Comparison of ENCODE assay signal across 1 cellular context in the genomic region with DNA sequence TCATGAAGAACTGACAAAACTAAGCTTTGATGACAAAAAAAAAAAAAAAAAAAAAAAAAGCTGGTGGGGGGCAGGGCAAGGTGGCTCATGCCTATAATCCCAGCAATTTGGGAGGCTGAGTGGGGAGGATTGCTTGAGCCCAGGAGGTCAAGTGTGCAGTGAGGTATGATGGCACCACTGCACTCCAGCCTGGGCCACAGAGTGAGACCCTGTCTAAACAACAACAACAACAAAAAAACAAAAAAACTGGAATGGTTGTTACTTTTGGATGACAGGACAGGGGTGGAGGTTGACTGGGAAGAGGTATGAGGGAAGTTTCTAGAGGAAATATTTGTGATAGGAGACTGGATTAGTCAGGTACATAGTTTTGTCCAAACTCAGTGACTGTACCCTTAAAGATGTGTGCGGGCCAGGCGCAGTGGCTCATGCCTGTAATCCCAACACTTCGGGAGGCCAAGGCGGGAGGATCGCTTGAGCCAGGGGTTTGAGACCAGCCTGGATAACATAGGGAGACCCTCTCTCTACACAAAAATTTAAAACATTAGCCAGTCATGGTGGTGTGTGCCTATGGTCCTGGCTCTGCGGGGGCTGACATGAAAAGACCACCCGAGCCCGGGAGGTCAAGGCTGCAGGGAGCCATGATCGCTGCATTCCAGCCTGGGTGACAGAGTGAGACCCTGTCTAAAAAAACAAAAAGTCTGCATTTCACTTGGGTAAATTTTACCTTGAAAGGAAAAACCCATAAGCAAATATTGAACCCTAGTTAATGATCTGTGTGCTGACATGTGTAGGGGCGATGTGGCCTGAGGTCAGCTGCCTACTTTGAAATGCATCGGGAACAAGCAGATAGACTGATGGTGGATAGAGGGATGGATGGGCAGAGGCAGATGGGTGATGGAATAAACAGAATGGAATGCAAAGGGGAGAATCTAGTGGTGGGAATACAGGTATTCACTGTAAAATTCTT.
TF ChIP-seq lines count a peak whose summit lies in the region.

No MANE protein-coding gene starts in this region.

TF ChIP-seq in HepG2, 621 proteins besides CTCF, POLR2A, EP300 and RAD21 (continued from another document):
- TF ChIP-seq KIAA2018 (CRISPR knock-in tag; IDR thresholded peaks at IDR 0.05; ENCODE audit: borderline replicate concordance) (no peak), ZNF761 (CRISPR knock-in tag; conservative IDR thresholded peaks at IDR 0.05) (peak; percentile 81; the same call in 1 of the 2 replicates), ZFAT (CRISPR knock-in tag; conservative IDR thresholded peaks at IDR 0.05) (no peak), HMGA1 (CRISPR knock-in tag; conservative IDR thresholded peaks at IDR 0.05) (no peak), ZBTB43 (CRISPR knock-in tag; conservative IDR thresholded peaks at IDR 0.05) (no peak), U2AF1 (optimal IDR thresholded peaks at IDR 0.05; ENCODE audit: low read depth, low read length) (no peak), ZC3H4 (CRISPR knock-in tag; IDR thresholded peaks at IDR 0.05; ENCODE audit: borderline replicate concordance) (no peak), ZNF224 (CRISPR knock-in tag; IDR thresholded peaks at IDR 0.05) (no peak), ZNF235 (CRISPR knock-in tag; IDR thresholded peaks at IDR 0.05; ENCODE audit: borderline replicate concordance) (no peak), ZFP90 (CRISPR knock-in tag; IDR thresholded peaks at IDR 0.05; ENCODE audit: borderline replicate concordance) (no peak), ZNF253 (CRISPR knock-in tag; IDR thresholded peaks at IDR 0.05; ENCODE audit: borderline replicate concordance) (no peak), ATF5 (CRISPR knock-in tag; IDR thresholded peaks at IDR 0.05; ENCODE audit: low read depth) (no peak), SAP130 (CRISPR knock-in tag; IDR thresholded peaks at IDR 0.05; ENCODE audit: low read depth) (peak; percentile 94), SUZ12 (IDR thresholded peaks at IDR 0.05; ENCODE audit: low read depth, low read length) (no peak), ZNF503 (CRISPR knock-in tag; IDR thresholded peaks at IDR 0.05) (peak; percentile 70; the same call in 1 of the 2 replicates), ZNF83 (CRISPR knock-in tag; IDR thresholded peaks at IDR 0.05; ENCODE audit: borderline replicate concordance) (no peak), FOXP4 (CRISPR knock-in tag; IDR thresholded peaks at IDR 0.05) (peak; percentile 87), ZNF501 (CRISPR knock-in tag; IDR thresholded peaks at IDR 0.05) (peak; percentile 74), FLYWCH1 (CRISPR knock-in tag; IDR thresholded peaks at IDR 0.05) (no peak), FOXJ3 (CRISPR knock-in tag; IDR thresholded peaks at IDR 0.05; ENCODE audit: borderline replicate concordance) (peak; percentile 61; the same call in 1 of the 2 replicates)
- TF ChIP-seq, protein P1, sequence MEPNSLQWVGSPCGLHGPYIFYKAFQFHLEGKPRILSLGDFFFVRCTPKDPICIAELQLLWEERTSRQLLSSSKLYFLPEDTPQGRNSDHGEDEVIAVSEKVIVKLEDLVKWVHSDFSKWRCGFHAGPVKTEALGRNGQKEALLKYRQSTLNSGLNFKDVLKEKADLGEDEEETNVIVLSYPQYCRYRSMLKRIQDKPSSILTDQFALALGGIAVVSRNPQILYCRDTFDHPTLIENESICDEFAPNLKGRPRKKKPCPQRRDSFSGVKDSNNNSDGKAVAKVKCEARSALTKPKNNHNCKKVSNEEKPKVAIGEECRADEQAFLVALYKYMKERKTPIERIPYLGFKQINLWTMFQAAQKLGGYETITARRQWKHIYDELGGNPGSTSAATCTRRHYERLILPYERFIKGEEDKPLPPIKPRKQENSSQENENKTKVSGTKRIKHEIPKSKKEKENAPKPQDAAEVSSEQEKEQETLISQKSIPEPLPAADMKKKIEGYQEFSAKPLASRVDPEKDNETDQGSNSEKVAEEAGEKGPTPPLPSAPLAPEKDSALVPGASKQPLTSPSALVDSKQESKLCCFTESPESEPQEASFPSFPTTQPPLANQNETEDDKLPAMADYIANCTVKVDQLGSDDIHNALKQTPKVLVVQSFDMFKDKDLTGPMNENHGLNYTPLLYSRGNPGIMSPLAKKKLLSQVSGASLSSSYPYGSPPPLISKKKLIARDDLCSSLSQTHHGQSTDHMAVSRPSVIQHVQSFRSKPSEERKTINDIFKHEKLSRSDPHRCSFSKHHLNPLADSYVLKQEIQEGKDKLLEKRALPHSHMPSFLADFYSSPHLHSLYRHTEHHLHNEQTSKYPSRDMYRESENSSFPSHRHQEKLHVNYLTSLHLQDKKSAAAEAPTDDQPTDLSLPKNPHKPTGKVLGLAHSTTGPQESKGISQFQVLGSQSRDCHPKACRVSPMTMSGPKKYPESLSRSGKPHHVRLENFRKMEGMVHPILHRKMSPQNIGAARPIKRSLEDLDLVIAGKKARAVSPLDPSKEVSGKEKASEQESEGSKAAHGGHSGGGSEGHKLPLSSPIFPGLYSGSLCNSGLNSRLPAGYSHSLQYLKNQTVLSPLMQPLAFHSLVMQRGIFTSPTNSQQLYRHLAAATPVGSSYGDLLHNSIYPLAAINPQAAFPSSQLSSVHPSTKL (CRISPR knock-in tag; IDR thresholded peaks at IDR 0.05), result peak; percentile 88
